In genomic region chr5:122076669-122077450, GRCh38 we compare ENCODE assay signal across 1 cellular context.
TF ChIP-seq lines count a peak whose summit lies in the region.

No MANE protein-coding gene starts in this region.

TF ChIP-seq in HepG2, 621 proteins besides CTCF, POLR2A, EP300 and RAD21 (continues in another document):
- TF ChIP-seq FOXA3 (CRISPR knock-in tag; IDR thresholded peaks at IDR 0.05) (no peak), ELK4 (CRISPR knock-in tag; IDR thresholded peaks at IDR 0.05; ENCODE audit: borderline replicate concordance) (no peak), BCL6 (CRISPR knock-in tag; IDR thresholded peaks at IDR 0.05) (peak; percentile 9; the same call in 1 of the 2 replicates), HNRNPK (IDR thresholded peaks at IDR 0.05; ENCODE audit: low read depth, low read length, poor library complexity, severe bottlenecking) (no peak), ZNF253 (CRISPR knock-in tag; IDR thresholded peaks at IDR 0.05; ENCODE audit: borderline replicate concordance) (no peak), SCMH1 (CRISPR knock-in tag; IDR thresholded peaks at IDR 0.05; ENCODE audit: borderline replicate concordance) (no peak), LBX2 (CRISPR knock-in tag; IDR thresholded peaks at IDR 0.05; ENCODE audit: borderline replicate concordance) (no peak), PBX3 (CRISPR knock-in tag; IDR thresholded peaks at IDR 0.05; ENCODE audit: borderline replicate concordance) (no peak), PLSCR1 (CRISPR knock-in tag; IDR thresholded peaks at IDR 0.05; ENCODE audit: borderline replicate concordance) (no peak), SMARCC2 (IDR thresholded peaks at IDR 0.05) (no peak), ZNF331 (CRISPR knock-in tag; IDR thresholded peaks at IDR 0.05) (0 out of 2 replicates have a peak, but pooled peaks have one; percentile 12), ZFP1 (CRISPR knock-in tag; IDR thresholded peaks at IDR 0.05) (no peak), ZFP91 (CRISPR knock-in tag; IDR thresholded peaks at IDR 0.05; ENCODE audit: borderline replicate concordance) (peak; percentile 52; the same call in 1 of the 2 replicates), ZNF724P (CRISPR knock-in tag; IDR thresholded peaks at IDR 0.05; ENCODE audit: borderline replicate concordance) (no peak), SRSF4 (IDR thresholded peaks at IDR 0.05; ENCODE audit: low read depth, low read length, poor library complexity, severe bottlenecking) (no peak), ZBTB8A (CRISPR knock-in tag; IDR thresholded peaks at IDR 0.05; ENCODE audit: borderline replicate concordance, low read depth) (no peak), ZNF891 (CRISPR knock-in tag; IDR thresholded peaks at IDR 0.05) (no peak), SP2 (CRISPR knock-in tag; IDR thresholded peaks at IDR 0.05) (no peak), PITX1 (CRISPR knock-in tag; IDR thresholded peaks at IDR 0.05) (peak; percentile 26; the same call in 1 of the 2 replicates), ZNF619 (CRISPR knock-in tag; IDR thresholded peaks at IDR 0.05) (peak; percentile 18; the same call in 1 of the 2 replicates), THAP7 (CRISPR knock-in tag; IDR thresholded peaks at IDR 0.05) (no peak), ZNF777 (CRISPR knock-in tag; IDR thresholded peaks at IDR 0.05) (peak; percentile 93), MNT (IDR thresholded peaks at IDR 0.05) (no peak), KDM4B (CRISPR knock-in tag; IDR thresholded peaks at IDR 0.05) (no peak), ZNF747 (CRISPR knock-in tag; IDR thresholded peaks at IDR 0.05; ENCODE audit: borderline replicate concordance) (0 out of 2 replicates have a peak, but pooled peaks have one; percentile 11), YY1 (IDR thresholded peaks at IDR 0.05; ENCODE audit: insufficient read depth, insufficient replicate concordance, low read depth, low read length) (no peak), MXD4 (CRISPR knock-in tag; IDR thresholded peaks at IDR 0.05) (no peak), SKIL (CRISPR knock-in tag; IDR thresholded peaks at IDR 0.05; ENCODE audit: borderline replicate concordance) (no peak), THYN1 (CRISPR knock-in tag; IDR thresholded peaks at IDR 0.05; ENCODE audit: borderline replicate concordance, low read depth) (no peak), ZNF577 (CRISPR knock-in tag; IDR thresholded peaks at IDR 0.05; ENCODE audit: borderline replicate concordance, low read depth) (no peak), MED13 (CRISPR knock-in tag; IDR thresholded peaks at IDR 0.05) (no peak), ELF3 (CRISPR knock-in tag; IDR thresholded peaks at IDR 0.05) (0 out of 2 replicates have a peak, but pooled peaks have one; percentile 20), XBP1 (CRISPR knock-in tag; IDR thresholded peaks at IDR 0.05) (no peak), ARNT (IDR thresholded peaks at IDR 0.05) (no peak), TEAD2 (CRISPR knock-in tag; IDR thresholded peaks at IDR 0.05) (no peak), TRAFD1 (CRISPR knock-in tag; IDR thresholded peaks at IDR 0.05; ENCODE audit: borderline replicate concordance) (no peak), PRDM4 (CRISPR knock-in tag; IDR thresholded peaks at IDR 0.05; ENCODE audit: borderline replicate concordance) (no peak), BORCS8-MEF2B (CRISPR knock-in tag; IDR thresholded peaks at IDR 0.05) (no peak), AGO1 (IDR thresholded peaks at IDR 0.05; ENCODE audit: low read depth, low read length, poor library complexity, severe bottlenecking) (no peak), ONECUT2 (CRISPR knock-in tag; IDR thresholded peaks at IDR 0.05) (no peak), ZBTB14 (CRISPR knock-in tag; IDR thresholded peaks at IDR 0.05) (no peak), ZNF558 (CRISPR knock-in tag; IDR thresholded peaks at IDR 0.05; ENCODE audit: borderline replicate concordance) (no peak), TERF1 (CRISPR knock-in tag; IDR thresholded peaks at IDR 0.05) (no peak), MAFK (conservative IDR thresholded peaks at IDR 0.05 in 1 of 2, IDR thresholded peaks at IDR 0.05 in 1 of 2; ENCODE audit: low read length in 2 of 2) (no peak)
